In the genomic region with DNA sequence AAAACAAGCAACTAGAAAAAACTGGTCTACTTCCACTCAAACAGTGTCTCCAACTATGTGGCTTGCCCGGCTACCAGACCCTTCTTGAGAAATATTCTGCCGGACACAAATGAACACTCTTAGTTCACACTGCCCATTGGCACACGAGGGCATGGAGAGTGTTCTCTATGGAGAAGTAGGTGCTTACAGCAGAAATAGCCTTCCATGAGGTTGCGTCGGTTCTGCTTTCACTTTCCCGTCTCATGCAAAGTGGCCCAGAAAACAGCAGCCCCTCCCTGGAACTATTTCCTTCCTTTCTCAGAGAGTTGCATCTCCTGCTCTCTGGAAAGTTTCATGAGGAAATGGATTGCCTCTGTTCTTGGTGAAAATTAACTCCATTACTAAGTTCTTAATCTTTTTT, we compare ENCODE assay signal across 8 cellular contexts. TPM values are rescaled to one million over a fixed set of nuclear protein-coding genes. Genes with fewer than 3 reads are reported as not detected.
A peak's percentile ranks its signal among the peaks of the same experiment; 100 is the strongest.
DNase-seq lines count a peak whose midpoint lies in the region; ATAC-seq and TF ChIP-seq lines count a peak whose summit lies in the region.

No MANE protein-coding gene starts in this region.

- ATAC-seq in HG02678 (IDR thresholded peaks at IDR 0.05; ENCODE audit: unreplicated experiment) (peak; percentile 68), SK-N-SH treated with all-trans-retinoic acid at 6 μM for 48 hours (peak; percentile 38)

- intact Hi-C loops in dorsolateral prefrontal cortex (cut with DNase I), result loop anchor here (5.0 to 10.0 kb wide), 2 partner anchors 63 to 126 kb away; no protein-coding TSS in a partner anchor
- intact Hi-C loops in transverse colon (cut with DNase I; ENCODE audit: low total_unique reads), result loop anchor here (10.0 kb wide), 1 partner anchor 226 kb away; no protein-coding TSS in a partner anchor

- no peak for TF ChIP-seq CTCF in dorsolateral prefrontal cortex (IDR thresholded peaks at IDR 0.05 in 54 of 56, conservative IDR thresholded peaks at IDR 0.05 in 2 of 56; ENCODE audit: low read depth in 1 of 56, partially characterized antibody in 56 of 56)
- no peak for TF ChIP-seq CTCF in transverse colon (IDR thresholded peaks at IDR 0.05)

- no peaks in the 10 kb centered on the region for H3K36me3 ChIP-seq in mucosa of rectum (ENCODE audit: control insufficient read depth in 2 of 2, insufficient read depth in 2 of 2, low read length in 2 of 2)
- H3K36me3 ChIP-seq in transverse colon, result no peaks in the 10 kb centered on the region

- H3K4me1 ChIP-seq in mucosa of rectum (ENCODE audit: control insufficient read depth in 2 of 2, insufficient read depth in 2 of 2, low read length in 2 of 2) (peaks cover 0 to 12% of the 10 kb centered on the region in 2 donors), transverse colon (peaks cover 0 to 27% (median 12%) of the 10 kb centered on the region in 4 donors)

- H3K9ac ChIP-seq in mucosa of rectum (ENCODE audit: low read depth in 1 of 2, low read length in 2 of 2), result peak overlapping the region; percentile 29 to 72

- H3K9me3 ChIP-seq in mucosa of rectum (ENCODE audit: control insufficient read depth in 2 of 2, low read length in 2 of 2) (no peaks in the 10 kb centered on the region), transverse colon (no peaks in the 10 kb centered on the region)

- TF ChIP-seq EP300 in transverse colon (IDR thresholded peaks at IDR 0.05; ENCODE audit: low read depth), result no peak

- H3K4me3 ChIP-seq in GM08714 (ENCODE audit: low read length) (peak overlapping the region; percentile 40; the same call in 1 of the 2 replicates), dorsolateral prefrontal cortex (peak overlapping the region in 10 of 59 donors; percentile 2 to 25 (median 16)), mucosa of rectum (ENCODE audit: low read length in 2 of 2) (peak overlapping the region; percentile 41 to 64), transverse colon (peak overlapping the region in 2 of 4 donors; percentile 11 to 32)

- H3K27ac ChIP-seq in dorsolateral prefrontal cortex, result peak overlapping the region in 46 of 59 donors; percentile 11 to 84 (median 70)
- H3K27ac ChIP-seq in mucosa of rectum (ENCODE audit: low read depth in 2 of 2, low read length in 2 of 2), result peak overlapping the region; percentile 68 to 76
- H3K27ac ChIP-seq in transverse colon, result peak overlapping the region; percentile 65 to 80 (median 70)

- in situ Hi-C loops in transverse colon (cut with MboI; ENCODE audit: low pct_ligation_motif_present in 1 of 4, low pct_unique_long_range_greater_than_20kb in 1 of 4, low sequenced_read_pairs in 3 of 4), result loop anchor here (10.0 to 25.0 kb wide), 4 partner anchors 56 to 226 kb away; partner anchors contain the start of genes HLA-DPA1 (in 1 of the 4) and HLA-DPB1 (in 1 of the 4)

- no peak for TF ChIP-seq POLR2A in transverse colon (IDR thresholded peaks at IDR 0.05)

- H3K27me3 ChIP-seq in dorsolateral prefrontal cortex, result peaks cover 0 to 8% (median 0%) of the 10 kb centered on the region in 45 donors
- H3K27me3 ChIP-seq in mucosa of rectum (ENCODE audit: control insufficient read depth in 2 of 2, insufficient read depth in 2 of 2, low read length in 2 of 2), result peaks cover under 1 to 3% of the 10 kb centered on the region in 2 donors
- peaks cover 8% of the 10 kb centered on the region for H3K27me3 ChIP-seq in transverse colon

- 2 to 50% methylated on average over 1 to 6 of the region's 6 CpGs for WGBS in transverse colon (ENCODE audit: low coverage in 1 of 2), 2 donors

- peak in 3 of 10 donors; percentile 15 to 52 (median 43) for DNase-seq in dorsolateral prefrontal cortex
- peak; percentile 74 for DNase-seq in transverse colon
- no peak for DNase-seq in activated CD8-positive, alpha-beta memory T cell treated with anti-CD3 and anti-CD28 coated beads, Interleukin-2, amount 50 U/mL, for 4 hours
- no peak for DNase-seq in NCI-H146 treated with DMSO at 0.1 percent for 48 hours (lab: John Stamatoyannopoulos, UW; ENCODE audit: unreplicated experiment)

TF ChIP-seq in SK-N-SH treated with all-trans-retinoic acid at 6 μM for 48 hours, 23 proteins besides CTCF, POLR2A, EP300 and RAD21:
- TF ChIP-seq, protein P1, sequence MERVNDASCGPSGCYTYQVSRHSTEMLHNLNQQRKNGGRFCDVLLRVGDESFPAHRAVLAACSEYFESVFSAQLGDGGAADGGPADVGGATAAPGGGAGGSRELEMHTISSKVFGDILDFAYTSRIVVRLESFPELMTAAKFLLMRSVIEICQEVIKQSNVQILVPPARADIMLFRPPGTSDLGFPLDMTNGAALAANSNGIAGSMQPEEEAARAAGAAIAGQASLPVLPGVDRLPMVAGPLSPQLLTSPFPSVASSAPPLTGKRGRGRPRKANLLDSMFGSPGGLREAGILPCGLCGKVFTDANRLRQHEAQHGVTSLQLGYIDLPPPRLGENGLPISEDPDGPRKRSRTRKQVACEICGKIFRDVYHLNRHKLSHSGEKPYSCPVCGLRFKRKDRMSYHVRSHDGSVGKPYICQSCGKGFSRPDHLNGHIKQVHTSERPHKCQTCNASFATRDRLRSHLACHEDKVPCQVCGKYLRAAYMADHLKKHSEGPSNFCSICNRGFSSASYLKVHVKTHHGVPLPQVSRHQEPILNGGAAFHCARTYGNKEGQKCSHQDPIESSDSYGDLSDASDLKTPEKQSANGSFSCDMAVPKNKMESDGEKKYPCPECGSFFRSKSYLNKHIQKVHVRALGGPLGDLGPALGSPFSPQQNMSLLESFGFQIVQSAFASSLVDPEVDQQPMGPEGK (CRISPR knock-in tag; IDR thresholded peaks at IDR 0.05; ENCODE audit: borderline replicate concordance), result no peak
- TF ChIP-seq ISL1 (CRISPR knock-in tag; IDR thresholded peaks at IDR 0.05) (no peak), GLIS3 (CRISPR knock-in tag; IDR thresholded peaks at IDR 0.05) (no peak), BACH2 (CRISPR knock-in tag; IDR thresholded peaks at IDR 0.05; ENCODE audit: borderline replicate concordance) (no peak), CREB5 (CRISPR knock-in tag; IDR thresholded peaks at IDR 0.05; ENCODE audit: low read depth) (no peak), ESRRG (CRISPR knock-in tag; IDR thresholded peaks at IDR 0.05) (no peak)
- TF ChIP-seq, protein P2, sequence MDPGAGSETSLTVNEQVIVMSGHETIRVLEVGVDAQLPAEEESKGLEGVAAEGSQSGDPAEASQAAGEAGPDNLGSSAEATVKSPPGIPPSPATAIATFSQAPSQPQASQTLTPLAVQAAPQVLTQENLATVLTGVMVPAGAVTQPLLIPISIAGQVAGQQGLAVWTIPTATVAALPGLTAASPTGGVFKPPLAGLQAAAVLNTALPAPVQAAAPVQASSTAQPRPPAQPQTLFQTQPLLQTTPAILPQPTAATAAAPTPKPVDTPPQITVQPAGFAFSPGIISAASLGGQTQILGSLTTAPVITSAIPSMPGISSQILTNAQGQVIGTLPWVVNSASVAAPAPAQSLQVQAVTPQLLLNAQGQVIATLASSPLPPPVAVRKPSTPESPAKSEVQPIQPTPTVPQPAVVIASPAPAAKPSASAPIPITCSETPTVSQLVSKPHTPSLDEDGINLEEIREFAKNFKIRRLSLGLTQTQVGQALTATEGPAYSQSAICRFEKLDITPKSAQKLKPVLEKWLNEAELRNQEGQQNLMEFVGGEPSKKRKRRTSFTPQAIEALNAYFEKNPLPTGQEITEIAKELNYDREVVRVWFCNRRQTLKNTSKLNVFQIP (CRISPR knock-in tag; IDR thresholded peaks at IDR 0.05; ENCODE audit: borderline replicate concordance, low read depth), result no peak

RNA-seq across cellular contexts. Expression of gene HLA-DOA, which starts 9.5 kb away (rescaled TPM):
- total RNA-seq in dorsolateral prefrontal cortex (1 to 10 TPM in 118 of 120 experiments, under 1 TPM in 2; 0.64 to 9.6 (median 3.2) TPM), transverse colon (1 to 10 TPM in 3 of 4 donors, under 1 TPM in 1; 0.82 to 7.9 (median 2.6) TPM)

RNA-seq across cellular contexts. Expression of gene BRD2, which starts 50.5 kb away (rescaled TPM):
- total RNA-seq in dorsolateral prefrontal cortex (100 to 1,000 TPM; 107 to 197 (median 134) TPM), transverse colon (100 to 1,000 TPM; 116 to 612 (median 238) TPM)

RNA-seq across cellular contexts. Expression of gene HLA-DPA1, which starts 54.5 kb away (rescaled TPM):
- 100 to 1,000 TPM in 2 of 120 experiments, 10 to 100 TPM in 115, 1 to 10 TPM in 3; 5.9 to 107 (median 35.2) TPM for total RNA-seq in dorsolateral prefrontal cortex
- 10 to 100 TPM in 3 of 4 donors, 1 to 10 TPM in 1; 2.2 to 77.8 (median 28.7) TPM for total RNA-seq in transverse colon

RNA-seq across cellular contexts. Expression of gene HLA-DPB1, which starts 56.9 kb away (rescaled TPM):
- total RNA-seq in dorsolateral prefrontal cortex, result 10 to 100 TPM; 14.1 to 88.3 (median 30.5) TPM
- 10 to 100 TPM in 3 of 4 donors, 1 to 10 TPM in 1; 10.0 to 68.0 (median 40.4) TPM for total RNA-seq in transverse colon
